In the genomic region with DNA sequence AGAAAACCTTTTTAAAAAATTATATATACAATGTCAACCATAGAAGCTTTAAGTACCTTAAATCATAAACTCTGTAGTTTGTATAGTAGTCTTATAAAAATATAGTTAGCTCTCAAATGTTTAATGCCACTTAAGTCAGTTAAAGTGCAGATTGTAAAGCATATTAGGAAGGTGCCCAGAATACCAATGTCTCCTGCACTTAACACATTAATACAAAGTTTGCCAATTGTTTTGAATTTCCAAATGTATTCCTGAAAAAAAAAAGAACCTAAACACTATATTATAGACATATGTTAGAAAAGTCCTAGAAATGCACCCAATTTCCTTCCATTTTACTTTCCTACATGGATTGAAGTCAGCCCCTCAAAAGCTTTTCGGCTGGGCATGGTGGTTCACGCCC, we compare ENCODE assay signal across 18 cellular contexts. TPM values are rescaled to one million over a fixed set of nuclear protein-coding genes. Genes with fewer than 3 reads are reported as not detected.
DNase-seq lines count a peak whose midpoint lies in the region; FAIRE-seq and TF ChIP-seq lines count a peak whose summit lies in the region.
"Had no signal": no experiment of that assay in that cellular context is flagged by ENCODE, and none has a peak within 500 bp of the region (broad histone marks: within the 10 kb centered on the region; RNA-seq: fewer than 3 reads in every experiment).

No MANE protein-coding gene starts in this region.

- peak overlapping the region; percentile 50 for H3K27ac ChIP-seq in PC-9
- H3K27ac ChIP-seq: A549, HL-60 had no signal

- TF ChIP-seq CTCF in Caco-2 (IDR thresholded peaks at IDR 0.05; ENCODE audit: insufficient read depth in 1 of 2, low read depth in 1 of 2, low read length in 1 of 2, severe bottlenecking in 1 of 2, unreplicated experiment in 1 of 2) (no peak), PC-9 (conservative IDR thresholded peaks at IDR 0.05) (no peak), fibroblast of villous mesenchyme (IDR thresholded peaks at IDR 0.05; ENCODE audit: insufficient read depth, low read depth, low read length) (no peak), mesothelial cell of epicardium (IDR thresholded peaks at IDR 0.05; ENCODE audit: unreplicated experiment) (no peak)

- H4K20me1 ChIP-seq in PC-9 (ENCODE audit: insufficient read depth), result no peaks in the 10 kb centered on the region; the same call in 1 of the 2 replicates

- no peak overlapping the region for H3K4me2 ChIP-seq in PC-9
- H3K4me2 ChIP-seq: A549, GM23338 had no signal

- peaks cover 89% of the 10 kb centered on the region for H3F3A ChIP-seq in PC-9 (ENCODE audit: insufficient read depth, low read depth)

- BruUV-seq in Caco-2 (replicated peaks; lab: Mats Ljungman, UMichigan) (TSS peak; percentile 16), PC-9 (replicated peaks; lab: Mats Ljungman, UMichigan) (no TSS peak)

- POLR2A ChIA-PET in Caco-2 (lab: Charles Lee) (no interaction called here), PC-9 (lab: Charles Lee; ENCODE audit: unreplicated experiment) (interaction anchor here (0.6 to 2.6 kb wide), 6 partner anchors 11 to 565 kb away, joined by 3 to 26 read pairs (median 4); partner anchors contain the start of gene F3)

- H3K4me3 Mint-ChIP-seq in Caco-2 (ENCODE audit: unreplicated experiment), result no peak overlapping the region
- no peak overlapping the region for H3K4me3 Mint-ChIP-seq in mesothelial cell of epicardium
- H3K4me3 Mint-ChIP-seq: CD14-positive monocyte; CD4-positive, alpha-beta memory T cell; GM23338; HFFc6 had no signal

- H3K36me3 Mint-ChIP-seq in Caco-2 (ENCODE audit: insufficient read depth, unreplicated experiment), result peaks cover 76% of the 10 kb centered on the region
- peaks cover 31% of the 10 kb centered on the region for H3K36me3 Mint-ChIP-seq in mesothelial cell of epicardium
- H3K36me3 Mint-ChIP-seq: CD4-positive, alpha-beta memory T cell had no signal

- H3K9me3 Mint-ChIP-seq in Caco-2 (ENCODE audit: unreplicated experiment), result no peaks in the 10 kb centered on the region
- H3K9me3 Mint-ChIP-seq in mesothelial cell of epicardium, result no peaks in the 10 kb centered on the region
- H3K9me3 Mint-ChIP-seq: CD4-positive, alpha-beta memory T cell; GM23338; HFFc6 had no signal

- FAIRE-seq in endometrium (lab: Jason Lieb, UNC), result peak; percentile 21
- FAIRE-seq: A549, D721Med, GM12891, GM19239, H54 had no signal

- H3K27ac Mint-ChIP-seq in Caco-2 (ENCODE audit: unreplicated experiment) (no peak overlapping the region), mesothelial cell of epicardium (no peak overlapping the region)
- H3K27ac Mint-ChIP-seq: CD14-positive monocyte; CD4-positive, alpha-beta memory T cell; GM23338 had no signal

- CTCF ChIA-PET in Caco-2 (lab: Charles Lee), result interaction anchor here (0.6 kb wide), 1 partner anchor 846 kb away, joined by 3 read pairs; no protein-coding TSS in a partner anchor
- CTCF ChIA-PET in PC-9 (lab: Charles Lee), result interaction anchor here (0.7 kb wide), 1 partner anchor 43 kb away, joined by 7 read pairs; no protein-coding TSS in a partner anchor

- H3K36me3 ChIP-seq in Caco-2 (ENCODE audit: control insufficient read depth, insufficient read depth, low read length) (peaks cover 2% of the 10 kb centered on the region; the same call in 1 of the 2 replicates), PC-9 (ENCODE audit: low read depth) (peaks cover 52% of the 10 kb centered on the region)

- H3K9me2 ChIP-seq in PC-9 (ENCODE audit: insufficient read depth), result no peaks in the 10 kb centered on the region

- H3K4me1 Mint-ChIP-seq in Caco-2 (ENCODE audit: low read depth, unreplicated experiment), result peaks cover 45% of the 10 kb centered on the region
- peaks cover 29% of the 10 kb centered on the region for H3K4me1 Mint-ChIP-seq in mesothelial cell of epicardium
- H3K4me1 Mint-ChIP-seq: CD4-positive, alpha-beta memory T cell had no signal

- no peaks in the 10 kb centered on the region for H3K27me3 Mint-ChIP-seq in Caco-2 (ENCODE audit: insufficient read depth, unreplicated experiment)
- no peaks in the 10 kb centered on the region for H3K27me3 Mint-ChIP-seq in mesothelial cell of epicardium (ENCODE audit: low read depth)

- H3K27me3 ChIP-seq in Caco-2 (replicated peaks; ENCODE audit: control insufficient read depth, insufficient read depth, low read length) (no peaks in the 10 kb centered on the region), PC-9 (ENCODE audit: insufficient read depth, low read depth) (no peaks in the 10 kb centered on the region)

- no peak overlapping the region for H3K4me3 ChIP-seq in Caco-2 (ENCODE audit: low read depth, low read length)
- H3K4me3 ChIP-seq in PC-9, result no peak overlapping the region
- no peak overlapping the region for H3K4me3 ChIP-seq in fibroblast of villous mesenchyme (ENCODE audit: low read depth, low read length)
- H3K4me3 ChIP-seq: A549, GM23338 had no signal

- peaks cover 36% of the 10 kb centered on the region for H3K4me1 ChIP-seq in Caco-2
- peaks cover 77% of the 10 kb centered on the region for H3K4me1 ChIP-seq in PC-9 (replicated peaks; ENCODE audit: insufficient read depth)

- intact Hi-C loops in Caco-2 (cut with micrococcal nuclease; ENCODE audit: unreplicated experiment), result loop anchor here (5.0 kb wide), 1 partner anchor 513 kb away; no protein-coding TSS in a partner anchor
- intact Hi-C loops in PC-9 (cut with micrococcal nuclease; ENCODE audit: unreplicated experiment), result loop anchor here (5.0 kb wide), 1 partner anchor 398 kb away; the partner anchor contains the start of gene CNN3

- H3K9me3 ChIP-seq in Caco-2 (no peaks in the 10 kb centered on the region), PC-9 (ENCODE audit: insufficient read depth, low read depth) (no peaks in the 10 kb centered on the region)
- H3K9me3 ChIP-seq: A549 had no signal

- H2AFZ ChIP-seq in PC-9, result no peak overlapping the region
- H2AFZ ChIP-seq: GM23338 had no signal

- DNase-seq in Caco-2 (no peak), PC-9 (no peak), fibroblast of villous mesenchyme (ENCODE audit: low read depth) (peak; percentile 39), mesothelial cell of epicardium (ENCODE audit: low spot score in 2 of 2, unreplicated experiment in 2 of 2) (no peak), SIG-M5 treated with dmso at 0.1 percent for 504 hours (lab: John Stamatoyannopoulos, UW; ENCODE audit: unreplicated experiment) (no peak), C1 segment of cervical spinal cord (lab: John Stamatoyannopoulos, UW) (no peak)
- DNase-seq: AML-193; CD4-positive, alpha-beta memory T cell; HFFc6 had no signal

- peaks cover 32% of the 10 kb centered on the region for H3K79me2 ChIP-seq in PC-9 (ENCODE audit: low read depth)

RNA-seq across cellular contexts. Expression of gene F3, which starts 12.1 kb away (rescaled TPM):
- total RNA-seq in Caco-2 (2022) (21.7 and 28.5 TPM in 2 replicates), PC-9 (2021) (335 and 434 TPM in 2 replicates), fibroblast of villous mesenchyme (198 and 506 TPM in 2 replicates), mesothelial cell of epicardium (23.9 to 28.8 TPM (median 25.2 TPM) in 3 replicates)
